In the genomic region with DNA sequence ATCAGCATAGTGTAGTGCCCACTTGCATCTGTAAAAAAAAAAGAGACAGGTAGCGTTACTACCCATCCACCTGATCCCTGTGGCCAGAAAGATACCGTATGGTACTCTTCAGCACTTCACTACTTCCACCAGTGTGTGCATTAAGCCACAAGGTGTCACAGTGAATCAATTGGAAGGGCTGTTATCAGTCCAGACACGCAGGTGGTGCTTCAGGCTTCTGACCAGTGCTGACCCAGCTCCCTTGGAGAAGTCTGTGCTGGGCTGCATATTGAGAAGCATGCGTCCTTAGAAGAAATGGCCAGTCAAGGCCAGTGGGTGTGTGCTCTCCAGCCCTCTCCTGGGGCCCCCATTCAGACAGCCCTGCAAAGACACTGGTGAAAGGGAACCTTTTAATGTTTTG, we compare ENCODE assay signal across 22 cellular contexts. TPM values are rescaled to one million over a fixed set of nuclear protein-coding genes. Genes with fewer than 3 reads are reported as not detected.
"Had no signal": no experiment of that assay in that cellular context is flagged by ENCODE, and none has a peak within 500 bp of the region (broad histone marks: within the 10 kb centered on the region; RNA-seq: fewer than 3 reads in every experiment).

No MANE protein-coding gene starts in this region.

- H3K4me3 ChIP-seq: hepatocyte, psoas muscle, right lobe of liver, testis, tibial nerve, upper lobe of right lung, vagina had no signal

- H3K4me3 Mint-ChIP-seq: naive thymus-derived CD4-positive, alpha-beta T cell; nephron progenitor cell; stimulated activated effector memory CD8-positive, alpha-beta T cell treated with anti-CD3 and anti-CD28 coated beads, Interleukin-12 subunit alpha, Interleukin-12 subunit beta, amount 100 ng/mL, for 72 hours; stimulated activated naive CD8-positive, alpha-beta T cell treated with anti-CD3 and anti-CD28 coated beads, Interleukin-15, Interleukin-2, amounts not matched to agents 100 ng/mL and 50 ng/mL, for 24 hours had no signal

- H3K4me2 ChIP-seq: hepatocyte had no signal

- H3K27ac ChIP-seq: hepatocyte, neutrophil, psoas muscle, right lobe of liver, testis, tibial nerve, upper lobe of right lung, vagina had no signal

- H3K36me3 ChIP-seq: neutrophil, right lobe of liver, tibial nerve, vagina had no signal

- FAIRE-seq: islet of Langerhans had no signal

- H3K9me3 ChIP-seq: neutrophil, psoas muscle, right lobe of liver, testis, tibial nerve, upper lobe of right lung, vagina had no signal

- DNase-seq: cortex of kidney; effector memory CD4-positive, alpha-beta T cell; erythroblast; foreskin melanocyte; head of caudate nucleus; kidney glomerular epithelial cell; naive thymus-derived CD4-positive, alpha-beta T cell; nephron progenitor cell; psoas muscle; retina; right lobe of liver; stimulated activated CD4-positive, alpha-beta T cell treated with anti-CD3 and anti-CD28 coated beads, Interleukin-4, amount 100 ng/mL, for 1 hour; stimulated activated CD8-positive, alpha-beta memory T cell treated with anti-CD3 and anti-CD28 coated beads, Interleukin-4, amount 100 ng/mL, for 48 hours; testis; upper lobe of right lung had no signal

- H3K27me3 Mint-ChIP-seq: naive thymus-derived CD4-positive, alpha-beta T cell; stimulated activated naive CD8-positive, alpha-beta T cell treated with anti-CD3 and anti-CD28 coated beads, Interleukin-15, Interleukin-2, amounts not matched to agents 100 ng/mL and 50 ng/mL, for 24 hours had no signal

- H3K4me1 ChIP-seq: psoas muscle, right lobe of liver, upper lobe of right lung had no signal

- ATAC-seq: naive thymus-derived CD4-positive, alpha-beta T cell; psoas muscle; right lobe of liver; stimulated activated effector memory CD8-positive, alpha-beta T cell treated with anti-CD3 and anti-CD28 coated beads, Interleukin-12 subunit alpha, Interleukin-12 subunit beta, amount 100 ng/mL, for 72 hours; upper lobe of right lung had no signal

- H2AFZ ChIP-seq: hepatocyte had no signal

- H3K36me3 Mint-ChIP-seq: stimulated activated effector memory CD8-positive, alpha-beta T cell treated with anti-CD3 and anti-CD28 coated beads, Interleukin-12 subunit alpha, Interleukin-12 subunit beta, amount 100 ng/mL, for 72 hours had no signal

- H3K27me3 ChIP-seq: hepatocyte, neutrophil, right lobe of liver, testis, tibial nerve, upper lobe of right lung, vagina had no signal

- H3K9me3 Mint-ChIP-seq: naive thymus-derived CD4-positive, alpha-beta T cell; stimulated activated naive CD8-positive, alpha-beta T cell treated with anti-CD3 and anti-CD28 coated beads, Interleukin-15, Interleukin-2, amounts not matched to agents 100 ng/mL and 50 ng/mL, for 24 hours had no signal

- H3K27ac Mint-ChIP-seq: nephron progenitor cell; stimulated activated effector memory CD8-positive, alpha-beta T cell treated with anti-CD3 and anti-CD28 coated beads, Interleukin-12 subunit alpha, Interleukin-12 subunit beta, amount 100 ng/mL, for 72 hours; stimulated activated naive CD8-positive, alpha-beta T cell treated with anti-CD3 and anti-CD28 coated beads, Interleukin-15, Interleukin-2, amounts not matched to agents 100 ng/mL and 50 ng/mL, for 24 hours had no signal

RNA-seq across cellular contexts. Expression of a gene that starts 10.6 kb away (rescaled TPM):
- polyA plus RNA-seq: naive thymus-derived CD4-positive, alpha-beta T cell had no signal
